In genomic region chr20:46123482-46124245, GRCh38 we compare ENCODE assay signal across 17 cellular contexts.
"Had no signal": no experiment of that assay in that cellular context is flagged by ENCODE, and none has a peak within 500 bp of the region (broad histone marks: within the 10 kb centered on the region; RNA-seq: fewer than 3 reads in every experiment).

No MANE protein-coding gene starts in this region.

- H3K27me3 Mint-ChIP-seq: natural killer cell treated with Interleukin-12 subunit alpha and Interleukin-12 subunit beta and Interleukin-15 and Interleukin-18, amount 100 ng/mL, for 72 hours had no signal

- H3K4me1 Mint-ChIP-seq: activated T-helper 17 cell treated with anti-CD3 and anti-CD28 coated beads, Interleukin-2, amount 50 U/mL, for 72 hours had no signal

- ATAC-seq: activated CD4-positive, alpha-beta T cell treated with anti-CD3 and anti-CD28 coated beads for 36 hours; activated T-helper 17 cell treated with anti-CD3 and anti-CD28 coated beads, Interleukin-2, amount 50 U/mL, for 72 hours; body of pancreas; left cardiac atrium; natural killer cell treated with Interleukin-12 subunit alpha and Interleukin-12 subunit beta and Interleukin-15 and Interleukin-18, amount 100 ng/mL, for 72 hours; pancreas had no signal

- H3K4me3 ChIP-seq: body of pancreas, esophagus muscularis mucosa, pancreas, stomach, testis had no signal

- H3K9me3 ChIP-seq: body of pancreas, esophagus muscularis mucosa, neutrophil, pancreas, stomach, testis had no signal

- H3K36me3 ChIP-seq: neutrophil had no signal

- H3K36me3 Mint-ChIP-seq: natural killer cell treated with Interleukin-12 subunit alpha and Interleukin-12 subunit beta and Interleukin-15 and Interleukin-18, amount 100 ng/mL, for 72 hours; type B pancreatic cell had no signal

- H3K4me3 Mint-ChIP-seq: activated CD4-positive, alpha-beta T cell treated with anti-CD3 and anti-CD28 coated beads for 36 hours; activated T-helper 17 cell treated with anti-CD3 and anti-CD28 coated beads, Interleukin-2, amount 50 U/mL, for 72 hours; natural killer cell treated with Interleukin-12 subunit alpha and Interleukin-12 subunit beta and Interleukin-15 and Interleukin-18, amount 100 ng/mL, for 72 hours; type B pancreatic cell had no signal

- H3K9me3 Mint-ChIP-seq: activated T-helper 17 cell treated with anti-CD3 and anti-CD28 coated beads, Interleukin-2, amount 50 U/mL, for 72 hours; natural killer cell treated with Interleukin-12 subunit alpha and Interleukin-12 subunit beta and Interleukin-15 and Interleukin-18, amount 100 ng/mL, for 72 hours; type B pancreatic cell had no signal

- DNase-seq: activated CD4-positive, alpha-beta T cell treated with anti-CD3 and anti-CD28 coated beads for 36 hours; activated CD4-positive, alpha-beta T cell treated with anti-CD3 and anti-CD28 coated beads, Interleukin-2, amount 50 U/mL, for 48 hours; activated naive CD4-positive, alpha-beta T cell treated with Interleukin-2 at 50 U/mL for 16 hours; activated T-cell treated with anti-CD3 and anti-CD28 coated beads for 4 hours; body of pancreas; caudate nucleus; left cardiac atrium; pancreas; stimulated activated CD4-positive, alpha-beta T cell treated with anti-CD3 and anti-CD28 coated beads, Interleukin-2, amount 100 ng/mL, for 24 hours; SW 1271; testis had no signal

- H3K4me1 ChIP-seq: testis had no signal

- H3K27me3 ChIP-seq: body of pancreas, pancreas, testis had no signal

- H3K27ac Mint-ChIP-seq: activated CD4-positive, alpha-beta T cell treated with anti-CD3 and anti-CD28 coated beads for 36 hours; activated T-helper 17 cell treated with anti-CD3 and anti-CD28 coated beads, Interleukin-2, amount 50 U/mL, for 72 hours; natural killer cell treated with Interleukin-12 subunit alpha and Interleukin-12 subunit beta and Interleukin-15 and Interleukin-18, amount 100 ng/mL, for 72 hours; type B pancreatic cell had no signal

- H3K27ac ChIP-seq: body of pancreas, esophagus muscularis mucosa, neutrophil, pancreas, stomach, testis had no signal
